1 cellular context compared by ENCODE assay signal in genomic region chr2:119744335-119744939, GRCh38.
TF ChIP-seq lines count a peak whose summit lies in the region.

No MANE protein-coding gene starts in this region.

TF ChIP-seq in HepG2, 621 proteins besides CTCF, POLR2A, EP300 and RAD21 (continued from another document and continues in another):
- TF ChIP-seq GFI1 (CRISPR knock-in tag; IDR thresholded peaks at IDR 0.05; ENCODE audit: borderline replicate concordance) (no peak), FOXK2 (IDR thresholded peaks at IDR 0.05) (no peak), MAFF (IDR thresholded peaks at IDR 0.05; ENCODE audit: low read depth, low read length) (0 out of 2 replicates have a peak, but pooled peaks have one; percentile 30), CENPBD1 (CRISPR knock-in tag; IDR thresholded peaks at IDR 0.05; ENCODE audit: borderline replicate concordance, low read depth) (no peak), CC2D1A (CRISPR knock-in tag; IDR thresholded peaks at IDR 0.05) (no peak), ZFY (CRISPR knock-in tag; IDR thresholded peaks at IDR 0.05) (no peak), PRDM10 (CRISPR knock-in tag; IDR thresholded peaks at IDR 0.05; ENCODE audit: low read depth) (no peak), SKIL (CRISPR knock-in tag; IDR thresholded peaks at IDR 0.05; ENCODE audit: borderline replicate concordance) (no peak), IRF1 (CRISPR knock-in tag; IDR thresholded peaks at IDR 0.05; ENCODE audit: low read depth) (no peak), ZNF7 (CRISPR knock-in tag; IDR thresholded peaks at IDR 0.05) (no peak), ZNF713 (CRISPR knock-in tag; IDR thresholded peaks at IDR 0.05) (no peak), ZC3H13 (CRISPR knock-in tag; IDR thresholded peaks at IDR 0.05) (no peak), ZFP37 (CRISPR knock-in tag; IDR thresholded peaks at IDR 0.05; ENCODE audit: borderline replicate concordance) (no peak), NFE2L2 (IDR thresholded peaks at IDR 0.05; ENCODE audit: low read length) (peak; percentile 30; the same call in 1 of the 2 replicates), ZBTB37 (CRISPR knock-in tag; IDR thresholded peaks at IDR 0.05) (0 out of 2 replicates have a peak, but pooled peaks have one; percentile 39), ZFYVE20 (CRISPR knock-in tag; IDR thresholded peaks at IDR 0.05; ENCODE audit: borderline replicate concordance, low read depth) (no peak), HMG20A (CRISPR knock-in tag; IDR thresholded peaks at IDR 0.05; ENCODE audit: borderline replicate concordance) (peak; percentile 39; the same call in 1 of the 2 replicates), ZNF407 (CRISPR knock-in tag; IDR thresholded peaks at IDR 0.05; ENCODE audit: not compliant biosample characterization) (no peak), ZNF317 (CRISPR knock-in tag; IDR thresholded peaks at IDR 0.05) (no peak), SOX5 (CRISPR knock-in tag; IDR thresholded peaks at IDR 0.05; ENCODE audit: borderline replicate concordance) (no peak), RXRA (CRISPR knock-in tag; IDR thresholded peaks at IDR 0.05) (no peak), ZNF451 (CRISPR knock-in tag; IDR thresholded peaks at IDR 0.05) (no peak), RFX5 (IDR thresholded peaks at IDR 0.05; ENCODE audit: low read depth, low read length) (no peak), ZMYM2 (CRISPR knock-in tag; IDR thresholded peaks at IDR 0.05) (no peak), TGIF2 (CRISPR knock-in tag; IDR thresholded peaks at IDR 0.05) (no peak), ZNF446 (CRISPR knock-in tag; IDR thresholded peaks at IDR 0.05) (no peak), EEA1 (CRISPR knock-in tag; IDR thresholded peaks at IDR 0.05; ENCODE audit: borderline replicate concordance) (no peak), ZNF546 (CRISPR knock-in tag; conservative IDR thresholded peaks at IDR 0.05) (no peak), ETS1 (CRISPR knock-in tag; IDR thresholded peaks at IDR 0.05) (no peak), RARA (CRISPR knock-in tag; IDR thresholded peaks at IDR 0.05) (0 out of 2 replicates have a peak, but pooled peaks have one; percentile 34), SYNCRIP (IDR thresholded peaks at IDR 0.05; ENCODE audit: insufficient read depth, low read depth, low read length) (no peak), ZNF275 (CRISPR knock-in tag; IDR thresholded peaks at IDR 0.05; ENCODE audit: borderline replicate concordance) (no peak), SP5 (CRISPR knock-in tag; IDR thresholded peaks at IDR 0.05; ENCODE audit: borderline replicate concordance, low read depth) (no peak), ZNF749 (CRISPR knock-in tag; IDR thresholded peaks at IDR 0.05; ENCODE audit: borderline replicate concordance) (no peak), ZFP36 (IDR thresholded peaks at IDR 0.05; ENCODE audit: borderline replicate concordance, low read depth, low read length, partially characterized antibody) (no peak), FOXA1 (IDR thresholded peaks at IDR 0.05) (no peak), FOXA1 (CRISPR knock-in tag; IDR thresholded peaks at IDR 0.05) (peak; percentile 62), SP2 (CRISPR knock-in tag; IDR thresholded peaks at IDR 0.05) (no peak), ZNF136 (CRISPR knock-in tag; IDR thresholded peaks at IDR 0.05; ENCODE audit: low read depth) (no peak), ZNF556 (CRISPR knock-in tag; IDR thresholded peaks at IDR 0.05; ENCODE audit: borderline replicate concordance) (no peak), ZNF431 (CRISPR knock-in tag; IDR thresholded peaks at IDR 0.05; ENCODE audit: borderline replicate concordance, low read depth) (no peak), MXD4 (CRISPR knock-in tag; IDR thresholded peaks at IDR 0.05) (no peak), ATF5 (CRISPR knock-in tag; IDR thresholded peaks at IDR 0.05; ENCODE audit: low read depth) (no peak), YEATS2 (CRISPR knock-in tag; IDR thresholded peaks at IDR 0.05; ENCODE audit: borderline replicate concordance) (no peak), RFXANK (CRISPR knock-in tag; IDR thresholded peaks at IDR 0.05) (no peak)
